ENCODE assay signal across 19 cellular contexts in genomic region chr2:29361255-29361654, GRCh38.
A peak's percentile ranks its signal among the peaks of the same experiment; 100 is the strongest.
DNase-seq lines count a peak whose midpoint lies in the region; ATAC-seq and TF ChIP-seq lines count a peak whose summit lies in the region.
"Had no signal": no experiment of that assay in that cellular context is flagged by ENCODE, and none has a peak within 500 bp of the region (broad histone marks: within the 10 kb centered on the region; RNA-seq: fewer than 3 reads in every experiment).

No MANE protein-coding gene starts in this region.

- H4K12ac ChIP-seq in trophoblast cell (ENCODE audit: low read depth, low read length), result no peak overlapping the region

- H3K9me3 ChIP-seq in MG63 (no peaks in the 10 kb centered on the region), trophoblast cell (ENCODE audit: insufficient read depth, low read depth, low read length) (no peaks in the 10 kb centered on the region), WERI-Rb-1 (ENCODE audit: severe bottlenecking) (no peaks in the 10 kb centered on the region), mucosa of descending colon (no peaks in the 10 kb centered on the region)
- H3K9me3 ChIP-seq: BE2C, SK-N-SH had no signal

- no peaks in the 10 kb centered on the region for H3K79me2 ChIP-seq in trophoblast cell (ENCODE audit: control insufficient read depth, insufficient read depth, low read length, poor library complexity)

- no peak overlapping the region for H3K4ac ChIP-seq in trophoblast cell (ENCODE audit: low read depth, low read length)

- H3K27me3 ChIP-seq in MG63 (no peaks in the 10 kb centered on the region), trophoblast cell (ENCODE audit: insufficient read depth, low read length) (no peaks in the 10 kb centered on the region), WERI-Rb-1 (ENCODE audit: insufficient read depth, low read depth, severe bottlenecking) (no peaks in the 10 kb centered on the region)
- H3K27me3 ChIP-seq: BE2C had no signal

- H3K9ac ChIP-seq in trophoblast cell (ENCODE audit: low read length), result no peak overlapping the region
- H3K9ac ChIP-seq: SK-N-SH had no signal

- H2AFZ ChIP-seq in trophoblast cell (ENCODE audit: insufficient read depth, low read length, poor library complexity), result no peak overlapping the region

- no peak overlapping the region for H3K27ac ChIP-seq in trophoblast cell (ENCODE audit: low read depth, low read length)
- H3K27ac ChIP-seq in WERI-Rb-1, result no peak overlapping the region
- H3K27ac ChIP-seq: HL-60 had no signal

- H3K36me3 ChIP-seq in MG63, result no peaks in the 10 kb centered on the region
- H3K36me3 ChIP-seq in trophoblast cell (ENCODE audit: control insufficient read depth in 1 of 2, insufficient read depth in 2 of 2, low read length in 2 of 2), result no peaks in the 10 kb centered on the region
- no peaks in the 10 kb centered on the region for H3K36me3 ChIP-seq in WERI-Rb-1
- H3K36me3 ChIP-seq in mucosa of descending colon (ENCODE audit: low read depth), result no peaks in the 10 kb centered on the region
- H3K36me3 ChIP-seq: BE2C had no signal

- DNase-seq in ELR (ENCODE audit: low read depth), result peak; percentile 23
- DNase-seq in MG63, result peak; percentile 50
- peak; percentile 1 for DNase-seq in astrocyte of the spinal cord (ENCODE audit: low read depth, low spot score)
- peak in 1 of 2 donors; percentile 2 for DNase-seq in trophoblast cell
- DNase-seq in WERI-Rb-1, result no peak
- DNase-seq in mucosa of descending colon, result no peak
- DNase-seq: BE2C; CD8-positive, alpha-beta memory T cell; KG1; NCI-H1105 treated with DMSO at 0.1 percent for 48 hours; NCI-H1930; NCI-H345; NCI-H526 treated with DMSO at 0.1 percent for 48 hours; NK-92 treated with Interleukin-12 subunit alpha and Interleukin-12 subunit beta, amount 100 ng/mL, for 24 hours; SK-N-SH; T-helper 1 cell had no signal

- no peak overlapping the region for H3K18ac ChIP-seq in trophoblast cell (ENCODE audit: low read length)

- H3K23ac ChIP-seq in trophoblast cell (ENCODE audit: low read length), result peak overlapping the region; percentile 76

- H3K79me1 ChIP-seq in trophoblast cell (ENCODE audit: low read length), result no peaks in the 10 kb centered on the region

- H3K14ac ChIP-seq in trophoblast cell (ENCODE audit: low read length), result no peak overlapping the region

- no peak overlapping the region for H2AK5ac ChIP-seq in trophoblast cell (ENCODE audit: low read length)

- in situ Hi-C loops in astrocyte of the spinal cord (cut with HindIII; ENCODE audit: low sequenced_read_pairs), result no loop called here

- no peak for TF ChIP-seq CTCF in astrocyte of the spinal cord (IDR thresholded peaks at IDR 0.05; ENCODE audit: low read depth, low read length)
- TF ChIP-seq CTCF in WERI-Rb-1 (IDR thresholded peaks at IDR 0.05; ENCODE audit: low read depth, low read length), result no peak
- no peak for TF ChIP-seq CTCF in mucosa of descending colon (IDR thresholded peaks at IDR 0.05)

- no peak overlapping the region for H4K91ac ChIP-seq in trophoblast cell (ENCODE audit: low read depth, low read length)

- H2BK5ac ChIP-seq in trophoblast cell (ENCODE audit: low read depth, low read length, poor library complexity), result no peak overlapping the region

- no CpG with 5 or more reads among the region's 7 CpGs for WGBS in trophoblast cell (ENCODE audit: extremely low coverage, insufficient coverage, insufficient read length)

- H2BK12ac ChIP-seq in trophoblast cell (ENCODE audit: low read length), result no peak overlapping the region

- H3K4me3 ChIP-seq in MG63 (no peak overlapping the region), astrocyte of the spinal cord (ENCODE audit: low read depth, low read length) (no peak overlapping the region), trophoblast cell (ENCODE audit: low read depth, low read length) (no peak overlapping the region), WERI-Rb-1 (ENCODE audit: low read depth, low read length) (no peak overlapping the region), mucosa of descending colon (no peak overlapping the region)

- no peaks in the 10 kb centered on the region for H3K4me1 ChIP-seq in trophoblast cell (ENCODE audit: control insufficient read depth in 1 of 2, insufficient read depth in 2 of 2, low read length in 2 of 2)
- no peaks in the 10 kb centered on the region for H3K4me1 ChIP-seq in mucosa of descending colon (ENCODE audit: low read depth)
- H3K4me1 ChIP-seq: BE2C had no signal

- no peak overlapping the region for H3K4me2 ChIP-seq in trophoblast cell (ENCODE audit: low read length)
- H3K4me2 ChIP-seq: SK-N-SH had no signal

- ATAC-seq in HG03442 (IDR thresholded peaks at IDR 0.05; ENCODE audit: unreplicated experiment), result no peak
- no peak for ATAC-seq in mucosa of descending colon
- ATAC-seq: HCT116 had no signal

- no peak overlapping the region for H2BK120ac ChIP-seq in trophoblast cell (ENCODE audit: insufficient read depth, low read length, poor library complexity)

- intact Hi-C loops in mucosa of descending colon (cut with DNase I, micrococcal nuclease), result no loop called here

- H4K8ac ChIP-seq in trophoblast cell (ENCODE audit: low read depth, low read length), result no peak overlapping the region

Comparison
In these comparisons a context has a peak if more than half of its experiments do, and no peak if none do; other contexts are left out.
1. DNase-seq: peak in ELR (single experiment), MG63 (single experiment) and astrocyte of the spinal cord (single experiment); none in WERI-Rb-1 (single experiment) and mucosa of descending colon (0 of 3).